ENCODE assay signal across 8 cellular contexts in genomic region chr12:1661553-1662335, GRCh38. TPM values are rescaled to one million over a fixed set of nuclear protein-coding genes. Genes with fewer than 3 reads are reported as not detected.
DNase-seq lines count a peak whose midpoint lies in the region; ATAC-seq, FAIRE-seq and TF ChIP-seq lines count a peak whose summit lies in the region.

No MANE protein-coding gene starts in this region.

- H3K9ac ChIP-seq in kidney (ENCODE audit: low read length in 2 of 2) = peak overlapping the region; percentile 15 to 48

- peak overlapping the region; percentile 73 to 89 for H3K27ac ChIP-seq in kidney (ENCODE audit: low read depth in 2 of 2, low read length in 2 of 2)

- H3K4me1 ChIP-seq in kidney (ENCODE audit: control insufficient read depth in 1 of 2, insufficient read depth in 1 of 2, low read depth in 1 of 2, low read length in 2 of 2) = peaks cover 3 to 9% of the 10 kb centered on the region in 2 donors

- FAIRE-seq in kidney (lab: Jason Lieb, UNC) = no peak

- intact Hi-C loops in kidney (cut with DNase I) = no loop called here

- DNase-seq in GM13976 (ENCODE audit: low spot score) = peak; percentile 90
- DNase-seq in NCI-H2227 (lab: John Stamatoyannopoulos, UW; ENCODE audit: unreplicated experiment) = peak; percentile 73
- peak; percentile 65 for DNase-seq in activated CD4-positive, CD25-positive, alpha-beta regulatory T cell treated with anti-CD3 and anti-CD28 coated beads, Interleukin-2, amount 50 U/mL, for 16 hours (ENCODE audit: low read depth, low spot score)
- DNase-seq in central memory CD4-positive, alpha-beta T cell = peak; percentile 89
- peak; percentile 96 for DNase-seq in kidney
- DNase-seq in stimulated activated CD4-positive, alpha-beta T cell treated with anti-CD3 and anti-CD28 coated beads, Interleukin-12 subunit alpha, Interleukin-12 subunit beta, amount 100 ng/mL, for 4 hours = peak; percentile 74

- no peaks in the 10 kb centered on the region for H3K9me3 ChIP-seq in kidney (ENCODE audit: control insufficient read depth in 1 of 2, low read length in 2 of 2)

- H3K36me3 ChIP-seq in kidney (ENCODE audit: control insufficient read depth in 1 of 2, insufficient read depth in 2 of 2, low read length in 2 of 2) = no peaks in the 10 kb centered on the region

- TF ChIP-seq CTCF in GM13976 (IDR thresholded peaks at IDR 0.05; ENCODE audit: borderline replicate concordance, control extremely low read depth, extremely low read depth, insufficient read depth, missing control alignments) (no peak), kidney (IDR thresholded peaks at IDR 0.05; ENCODE audit: borderline replicate concordance, extremely low read depth, insufficient read depth) (no peak)

- peak; percentile 72 for ATAC-seq in HG03108 (IDR thresholded peaks at IDR 0.05; ENCODE audit: unreplicated experiment)
- ATAC-seq in GM18873 (IDR thresholded peaks at IDR 0.05; ENCODE audit: low FRiP score, unreplicated experiment) = no peak

- in situ Hi-C loops in GM13976 (cut with MboI; ENCODE audit: low sequenced_read_pairs, unreplicated experiment) = no loop called here

- H3K4me3 ChIP-seq in kidney (ENCODE audit: low read length in 2 of 2) = peak overlapping the region in 1 of 2 donors; percentile 55

RNA-seq across cellular contexts. Expression of gene ADIPOR2, which starts 29.1 kb away (rescaled TPM):
- total RNA-seq in kidney = 50.0 TPM
- 26.7 TPM for polyA plus RNA-seq in kidney (ENCODE audit: insufficient read depth, low read depth, low replicate concordance)

RNA-seq across cellular contexts. Expression of gene WNT5B, which starts 32.7 kb away (rescaled TPM):
- total RNA-seq in kidney = 4.8 TPM
- polyA plus RNA-seq in kidney (ENCODE audit: insufficient read depth, low read depth, low replicate concordance) = 3.4 TPM
